In the genomic region with DNA sequence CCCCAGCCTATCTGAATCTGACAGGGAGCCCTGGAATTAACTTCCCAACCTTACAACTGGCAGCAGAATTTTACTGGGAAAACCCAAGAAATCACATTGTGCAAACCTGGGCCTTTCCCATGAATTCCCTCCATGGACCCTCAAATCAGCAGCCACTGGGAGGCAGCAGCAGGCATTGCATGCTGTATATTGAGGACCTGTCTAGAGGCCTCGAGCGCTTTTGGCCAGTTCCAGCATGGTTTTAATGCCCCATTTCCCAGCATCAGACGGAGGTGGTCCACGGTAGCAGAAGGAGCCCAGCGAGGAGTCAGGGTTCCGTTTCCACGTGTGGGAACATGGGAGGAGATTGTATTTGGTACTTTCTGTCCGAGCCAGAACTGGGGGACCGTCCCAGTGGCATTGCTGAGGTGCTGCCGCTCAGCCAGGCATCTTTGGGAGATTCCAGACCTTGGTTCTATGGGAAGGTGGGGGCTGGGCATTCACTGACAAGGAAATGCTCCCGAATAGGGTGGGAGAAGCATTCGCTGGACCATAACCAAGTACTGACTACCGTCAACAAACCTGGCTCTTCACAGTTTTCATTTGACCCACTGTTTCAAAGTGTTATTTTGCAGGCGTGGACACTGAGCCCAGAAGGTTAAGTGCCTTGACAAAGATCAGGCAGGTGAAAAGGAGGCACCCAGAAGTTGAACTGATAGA, we compare ENCODE assay signal across 10 cellular contexts. TPM values are rescaled to one million over a fixed set of nuclear protein-coding genes. Genes with fewer than 3 reads are reported as not detected.
DNase-seq lines count a peak whose midpoint lies in the region; ATAC-seq and TF ChIP-seq lines count a peak whose summit lies in the region.
"Had no signal": no experiment of that assay in that cellular context is flagged by ENCODE, and none has a peak within 500 bp of the region (broad histone marks: within the 10 kb centered on the region; RNA-seq: fewer than 3 reads in every experiment).

No MANE protein-coding gene starts in this region.

- peak; percentile 20 for TF ChIP-seq CTCF in DOHH2 (IDR thresholded peaks at IDR 0.05; ENCODE audit: low read depth, low read length, poor library complexity, severe bottlenecking)
- peak; percentile 70 for TF ChIP-seq CTCF in brain microvascular endothelial cell (IDR thresholded peaks at IDR 0.05; ENCODE audit: low read depth, low read length, missing control alignments)
- peak; percentile 35 for TF ChIP-seq CTCF in neural cell (IDR thresholded peaks at IDR 0.05; ENCODE audit: poor library complexity, severe bottlenecking)

- TF ChIP-seq EP300 in neural cell (conservative IDR thresholded peaks at IDR 0.05; ENCODE audit: poor library complexity, severe bottlenecking) = no peak

- no peaks in the 10 kb centered on the region for H3K79me2 ChIP-seq in DOHH2 (ENCODE audit: control insufficient read depth, low read length)
- H3K79me2 ChIP-seq in neural cell (replicated peaks; ENCODE audit: insufficient read depth, low read length) = no peaks in the 10 kb centered on the region

- H2AFZ ChIP-seq in neural cell (ENCODE audit: low read depth, low read length) = no peak overlapping the region

- H3K4me1 ChIP-seq in DOHH2 (ENCODE audit: control insufficient read depth, low read length) = peaks cover 11% of the 10 kb centered on the region

- H3K27me3 ChIP-seq in DOHH2 (ENCODE audit: control insufficient read depth, low read length) (peaks cover 20% of the 10 kb centered on the region), brain microvascular endothelial cell (replicated peaks) (no peaks in the 10 kb centered on the region), neural cell (ENCODE audit: insufficient read depth, low read depth, low read length) (no peaks in the 10 kb centered on the region)

- H4K20me1 ChIP-seq in DOHH2 (ENCODE audit: control insufficient read depth, insufficient read depth, low read depth, low read length) (0 out of 2 replicates have a peak, but pooled peaks cover 3% of the 10 kb centered on the region), neural cell (ENCODE audit: insufficient read depth) (no peaks in the 10 kb centered on the region)

- in situ Hi-C loops in brain microvascular endothelial cell (cut with HindIII; ENCODE audit: low pct_ligation_motif_present, low sequenced_read_pairs) = no loop called here

- peak; percentile 99 for DNase-seq in NCI-H1694 (lab: John Stamatoyannopoulos, UW)
- no peak for DNase-seq in brain microvascular endothelial cell
- no peak for DNase-seq in NCI-H128 (lab: John Stamatoyannopoulos, UW; ENCODE audit: unreplicated experiment)
- no peak for DNase-seq in COLO668 (lab: John Stamatoyannopoulos, UW; ENCODE audit: unreplicated experiment)
- DNase-seq: HCEC 1CT, SHP77 treated with DMSO at 0.1 percent for 48 hours had no signal

- H3F3A ChIP-seq in DOHH2 (ENCODE audit: control insufficient read depth, insufficient read depth) (no peaks in the 10 kb centered on the region), neural cell (ENCODE audit: insufficient read depth, low read length, poor library complexity, severe bottlenecking) (no peaks in the 10 kb centered on the region)

- no peak overlapping the region for H3K4me3 ChIP-seq in DOHH2 (ENCODE audit: low read length)
- H3K4me3 ChIP-seq in brain microvascular endothelial cell (ENCODE audit: low read depth, low read length) = no peak overlapping the region
- H3K4me3 ChIP-seq in neural cell (ENCODE audit: low read length) = no peak overlapping the region

- no peak overlapping the region for H3K9ac ChIP-seq in neural cell (ENCODE audit: low read length)

- H3K9me3 ChIP-seq in DOHH2 (ENCODE audit: control insufficient read depth, insufficient read depth, low read length) = no peaks in the 10 kb centered on the region
- H3K9me3 ChIP-seq in neural cell (ENCODE audit: low read length) = no peaks in the 10 kb centered on the region

- no peaks in the 10 kb centered on the region for H3K9me2 ChIP-seq in DOHH2 (replicated peaks; ENCODE audit: control insufficient read depth, low read length)
- no peaks in the 10 kb centered on the region for H3K9me2 ChIP-seq in neural cell (ENCODE audit: insufficient read depth, low read length)

- H3K36me3 ChIP-seq in DOHH2 (ENCODE audit: control insufficient read depth, low read length) = no peaks in the 10 kb centered on the region
- no peaks in the 10 kb centered on the region for H3K36me3 ChIP-seq in brain microvascular endothelial cell (replicated peaks)
- no peaks in the 10 kb centered on the region for H3K36me3 ChIP-seq in neural cell (ENCODE audit: insufficient read depth, low read length)

- H3K4me2 ChIP-seq in DOHH2 (ENCODE audit: low read length) (no peak overlapping the region), neural cell (ENCODE audit: low read length) (no peak overlapping the region)

- no peak for TF ChIP-seq RAD21 in neural cell (conservative IDR thresholded peaks at IDR 0.05)

- ATAC-seq in HG02885 (IDR thresholded peaks at IDR 0.05; ENCODE audit: poor library complexity, unreplicated experiment) (no peak), HG03045 (IDR thresholded peaks at IDR 0.05; ENCODE audit: unreplicated experiment) (no peak)

- H3K27ac ChIP-seq in DOHH2 (ENCODE audit: low read depth, low read length) (no peak overlapping the region), brain microvascular endothelial cell (no peak overlapping the region), neural cell (ENCODE audit: low read length) (no peak overlapping the region)

TF ChIP-seq in neural cell, 6 proteins besides CTCF, POLR2A, EP300 and RAD21:
- TF ChIP-seq SMC3 (conservative IDR thresholded peaks at IDR 0.05; ENCODE audit: poor library complexity) = peak; percentile 27
- no peak for TF ChIP-seq POLR2AphosphoS5 (IDR thresholded peaks at IDR 0.05)

RNA-seq across cellular contexts. Expression of a gene that starts 15.9 kb away (rescaled TPM):
- 0.62 TPM in 1 of 2 replicates, not detected in the other for polyA plus RNA-seq in neural cell
- polyA minus RNA-seq in neural cell = not detected in 2 replicates

Comparison
In these comparisons a context has a peak if more than half of its experiments do, and no peak if none do; other contexts are left out.
1. CTCF ChIP-seq: peak in every context shown above with its lines; median percentile 70 in brain microvascular endothelial cell; 35 in neural cell; 20 in DOHH2.